In genomic region chr10:90347239-90347638, GRCh38 we compare ENCODE assay signal across 1 cellular context.
TF ChIP-seq lines count a peak whose summit lies in the region.

No MANE protein-coding gene starts in this region.

TF ChIP-seq in H1, 55 proteins besides CTCF, POLR2A, EP300 and RAD21:
- no peak for TF ChIP-seq SIN3A (conservative IDR thresholded peaks at IDR 0.05 in 1 of 2, IDR thresholded peaks at IDR 0.05 in 1 of 2; ENCODE audit: low read depth in 1 of 2, low read length in 2 of 2)
- no peak for TF ChIP-seq CREB1 (IDR thresholded peaks at IDR 0.05)
- no peak for TF ChIP-seq BCL11A (IDR thresholded peaks at IDR 0.05; ENCODE audit: low read depth in 2 of 2, low read length in 2 of 2)
- TF ChIP-seq SP2 (IDR thresholded peaks at IDR 0.05; ENCODE audit: low read length): no peak
- no peak for TF ChIP-seq JUND (IDR thresholded peaks at IDR 0.05; ENCODE audit: low read length)
- TF ChIP-seq RFX5 (IDR thresholded peaks at IDR 0.05; ENCODE audit: borderline replicate concordance, low read depth, low read length): no peak
- no peak for TF ChIP-seq CBX8 (IDR thresholded peaks at IDR 0.05; ENCODE audit: borderline replicate concordance, low read depth, low read length)
- no peak for TF ChIP-seq KDM1A (IDR thresholded peaks at IDR 0.05; ENCODE audit: borderline replicate concordance, low read length)
- no peak for TF ChIP-seq GABPA (IDR thresholded peaks at IDR 0.05; ENCODE audit: borderline replicate concordance, insufficient read depth, low read length)
- no peak for TF ChIP-seq GTF2F1 (IDR thresholded peaks at IDR 0.05; ENCODE audit: borderline replicate concordance, low read depth, low read length)
- no peak for TF ChIP-seq YY1 (IDR thresholded peaks at IDR 0.05; ENCODE audit: low read depth, low read length)
- no peak for TF ChIP-seq POLR2AphosphoS5 (IDR thresholded peaks at IDR 0.05; ENCODE audit: low read depth, low read length)
- no peak for TF ChIP-seq MAFK (IDR thresholded peaks at IDR 0.05; ENCODE audit: low read depth, low read length)
- no peak for TF ChIP-seq MAX (IDR thresholded peaks at IDR 0.05)
- TF ChIP-seq SP4 (IDR thresholded peaks at IDR 0.05; ENCODE audit: low read length): no peak
- no peak for TF ChIP-seq SIRT6 (IDR thresholded peaks at IDR 0.05; ENCODE audit: low read length)
- no peak for TF ChIP-seq NANOG (IDR thresholded peaks at IDR 0.05; ENCODE audit: insufficient read depth, low read depth, low read length, poor library complexity, severe bottlenecking)
- no peak for TF ChIP-seq ZNF274 (IDR thresholded peaks at IDR 0.05; ENCODE audit: borderline replicate concordance, extremely low read depth, low read length)
- no peak for TF ChIP-seq ASH2L (IDR thresholded peaks at IDR 0.05; ENCODE audit: low read length)
- no peak for TF ChIP-seq TCF12 (IDR thresholded peaks at IDR 0.05; ENCODE audit: low read depth, low read length)
